18 cellular contexts compared by ENCODE assay signal in the genomic region with DNA sequence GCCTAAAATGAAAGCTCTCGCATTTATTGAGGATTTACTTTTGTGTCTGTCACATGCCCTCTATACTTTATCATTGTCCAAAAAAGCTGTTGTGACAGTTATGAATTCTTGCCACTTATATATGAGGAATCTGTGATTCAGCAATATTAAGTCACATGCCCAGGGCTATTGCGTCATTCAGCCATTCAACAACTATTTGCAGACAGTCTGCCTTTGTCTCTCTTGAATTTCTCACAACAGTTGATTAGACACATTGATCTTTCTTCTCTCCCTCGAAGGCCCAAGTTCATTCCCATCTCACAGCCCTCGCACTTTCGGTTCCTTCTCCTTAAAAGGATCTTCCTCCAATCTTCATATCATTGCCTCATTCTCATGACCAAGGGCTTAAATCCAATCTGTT.
DNase-seq lines count a peak whose midpoint lies in the region; ATAC-seq and TF ChIP-seq lines count a peak whose summit lies in the region.
"Had no signal": no experiment of that assay in that cellular context is flagged by ENCODE, and none has a peak within 500 bp of the region (broad histone marks: within the 10 kb centered on the region; RNA-seq: fewer than 3 reads in every experiment).

No MANE protein-coding gene starts in this region.

- no peak overlapping the region for H3K4me3 Mint-ChIP-seq in T-helper 2 cell treated with Interferon-gamma antibody and Interleukin-4, amounts not matched to agents 5 μg/mL and 100 μg/mL, for 36 hours
- H3K4me3 Mint-ChIP-seq in mesothelial cell of epicardium, result no peak overlapping the region
- H3K4me3 Mint-ChIP-seq: activated B cell treated with CpG ODN at 0.5 μM for 24 hours; activated naive CD8-positive, alpha-beta T cell treated with anti-CD3 and anti-CD28 coated beads, Interleukin-2, amount 50 U/mL, for 24 hours; stimulated activated memory B cell treated with anti-CD40 and anti-IgM and Interleukin-4, amounts not matched to agents 10 μg/mL and 1 μg/mL and 100 μg/mL, for 72 hours had no signal

- H3K36me3 ChIP-seq in right lobe of liver (no peaks in the 10 kb centered on the region), ascending aorta (no peaks in the 10 kb centered on the region)
- H3K36me3 ChIP-seq: SJCRH30 had no signal

- no peaks in the 10 kb centered on the region for H3K4me1 Mint-ChIP-seq in T-helper 2 cell treated with Interferon-gamma antibody and Interleukin-4, amounts not matched to agents 5 μg/mL and 100 μg/mL, for 36 hours (ENCODE audit: low read depth)
- peaks cover 14% of the 10 kb centered on the region for H3K4me1 Mint-ChIP-seq in mesothelial cell of epicardium
- H3K4me1 Mint-ChIP-seq: activated B cell treated with CpG ODN at 0.5 μM for 24 hours; activated naive CD8-positive, alpha-beta T cell treated with anti-CD3 and anti-CD28 coated beads, Interleukin-2, amount 50 U/mL, for 24 hours; stimulated activated memory B cell treated with anti-CD40 and anti-IgM and Interleukin-4, amounts not matched to agents 10 μg/mL and 1 μg/mL and 100 μg/mL, for 72 hours had no signal

- H3K9me3 Mint-ChIP-seq in T-helper 2 cell treated with Interferon-gamma antibody and Interleukin-4, amounts not matched to agents 5 μg/mL and 100 μg/mL, for 36 hours, result no peaks in the 10 kb centered on the region
- H3K9me3 Mint-ChIP-seq in mesothelial cell of epicardium, result no peaks in the 10 kb centered on the region
- H3K9me3 Mint-ChIP-seq: activated naive CD8-positive, alpha-beta T cell treated with anti-CD3 and anti-CD28 coated beads, Interleukin-2, amount 50 U/mL, for 24 hours had no signal

- peak in 3 of 4 donors; percentile 51 to 54 (median 53) for ATAC-seq in right lobe of liver
- ATAC-seq: activated naive CD8-positive, alpha-beta T cell treated with anti-CD3 and anti-CD28 coated beads, Interleukin-2, amount 50 U/mL, for 24 hours; stimulated activated memory B cell treated with anti-CD40 and anti-IgM and Interleukin-4, amounts not matched to agents 10 μg/mL and 1 μg/mL and 100 μg/mL, for 72 hours had no signal

- no peak for TF ChIP-seq POLR2A in right lobe of liver (IDR thresholded peaks at IDR 0.05)

- peak; percentile 62 for DNase-seq in COLO829 (ENCODE audit: low spot score)
- DNase-seq in NCI-H460 (ENCODE audit: extremely low read depth, low read depth), result peak; percentile 56
- peak; percentile 75 for DNase-seq in choroid plexus epithelial cell (ENCODE audit: low read depth)
- DNase-seq in right lobe of liver, result no peak
- DNase-seq in substantia nigra (lab: John Stamatoyannopoulos, UW), result no peak
- DNase-seq in T-helper 2 cell treated with Interferon-gamma antibody and Interleukin-4, amounts not matched to agents 5 μg/mL and 100 μg/mL, for 36 hours (ENCODE audit: low spot score), result no peak
- DNase-seq in ascending aorta (ENCODE audit: low spot score in 2 of 2), result no peak
- no peak for DNase-seq in mesothelial cell of epicardium (ENCODE audit: low spot score in 2 of 2, unreplicated experiment in 2 of 2)
- DNase-seq: activated B cell treated with CpG ODN at 0.5 μM for 24 hours; activated naive CD8-positive, alpha-beta T cell treated with anti-CD3 and anti-CD28 coated beads, Interleukin-2, amount 50 U/mL, for 24 hours; effector CD8-positive, alpha-beta T cell; midbrain; NCI-H1048; NCI-H510A; posterior cingulate gyrus; SJCRH30 had no signal

- H3K27me3 Mint-ChIP-seq in T-helper 2 cell treated with Interferon-gamma antibody and Interleukin-4, amounts not matched to agents 5 μg/mL and 100 μg/mL, for 36 hours (ENCODE audit: low read depth), result no peaks in the 10 kb centered on the region
- no peaks in the 10 kb centered on the region for H3K27me3 Mint-ChIP-seq in mesothelial cell of epicardium (ENCODE audit: low read depth)
- H3K27me3 Mint-ChIP-seq: activated B cell treated with CpG ODN at 0.5 μM for 24 hours; activated naive CD8-positive, alpha-beta T cell treated with anti-CD3 and anti-CD28 coated beads, Interleukin-2, amount 50 U/mL, for 24 hours; stimulated activated memory B cell treated with anti-CD40 and anti-IgM and Interleukin-4, amounts not matched to agents 10 μg/mL and 1 μg/mL and 100 μg/mL, for 72 hours had no signal

- no peaks in the 10 kb centered on the region for H3K27me3 ChIP-seq in right lobe of liver
- H3K27me3 ChIP-seq in ascending aorta, result no peaks in the 10 kb centered on the region
- H3K27me3 ChIP-seq: SJCRH30 had no signal

- TF ChIP-seq CTCF in choroid plexus epithelial cell (conservative IDR thresholded peaks at IDR 0.05; ENCODE audit: low read depth, low read length) (no peak), right lobe of liver (IDR thresholded peaks at IDR 0.05) (no peak), ascending aorta (IDR thresholded peaks at IDR 0.05) (no peak), mesothelial cell of epicardium (IDR thresholded peaks at IDR 0.05; ENCODE audit: unreplicated experiment) (no peak)

- H3K9me3 ChIP-seq in right lobe of liver (no peaks in the 10 kb centered on the region), ascending aorta (no peaks in the 10 kb centered on the region)
- H3K9me3 ChIP-seq: SJCRH30 had no signal

- intact Hi-C loops in right lobe of liver (cut with DNase I) (no loop called here), ascending aorta (cut with DNase I) (no loop called here)

- H3K4me1 ChIP-seq in right lobe of liver (peaks cover 0 to 21% (median 0%) of the 10 kb centered on the region in 4 donors), ascending aorta (no peaks in the 10 kb centered on the region)
- H3K4me1 ChIP-seq: SJCRH30 had no signal

- H3K36me3 Mint-ChIP-seq in T-helper 2 cell treated with Interferon-gamma antibody and Interleukin-4, amounts not matched to agents 5 μg/mL and 100 μg/mL, for 36 hours (ENCODE audit: low read depth), result no peaks in the 10 kb centered on the region
- no peaks in the 10 kb centered on the region for H3K36me3 Mint-ChIP-seq in mesothelial cell of epicardium
- H3K36me3 Mint-ChIP-seq: stimulated activated memory B cell treated with anti-CD40 and anti-IgM and Interleukin-4, amounts not matched to agents 10 μg/mL and 1 μg/mL and 100 μg/mL, for 72 hours had no signal

- no peak overlapping the region for H3K27ac Mint-ChIP-seq in T-helper 2 cell treated with Interferon-gamma antibody and Interleukin-4, amounts not matched to agents 5 μg/mL and 100 μg/mL, for 36 hours
- H3K27ac Mint-ChIP-seq in mesothelial cell of epicardium, result no peak overlapping the region
- H3K27ac Mint-ChIP-seq: activated B cell treated with CpG ODN at 0.5 μM for 24 hours; activated naive CD8-positive, alpha-beta T cell treated with anti-CD3 and anti-CD28 coated beads, Interleukin-2, amount 50 U/mL, for 24 hours; stimulated activated memory B cell treated with anti-CD40 and anti-IgM and Interleukin-4, amounts not matched to agents 10 μg/mL and 1 μg/mL and 100 μg/mL, for 72 hours had no signal

- H3K4me3 ChIP-seq in choroid plexus epithelial cell (ENCODE audit: low read depth, low read length) (no peak overlapping the region), right lobe of liver (no peak overlapping the region), ascending aorta (no peak overlapping the region)
- H3K4me3 ChIP-seq: SJCRH30 had no signal

- H3K27ac ChIP-seq in right lobe of liver (no peak overlapping the region), substantia nigra (ENCODE audit: low read depth, low read length, poor library complexity, severe bottlenecking) (no peak overlapping the region), ascending aorta (no peak overlapping the region)
- H3K27ac ChIP-seq: C4-2B, SJCRH30 had no signal

- WGBS in right lobe of liver (ENCODE audit: insufficient coverage, low coverage, low lambda C conversion rate, missing lambda C conversion rate), result 51% methylated on average over 5 of the region's 5 CpGs

Comparison
In these comparisons a context has a peak if more than half of its experiments do, and no peak if none do; other contexts are left out.
1. DNase-seq: peak in COLO829 (single experiment), NCI-H460 (single experiment) and choroid plexus epithelial cell (single experiment); none in right lobe of liver (0 of 3), substantia nigra (0 of 49), T-helper 2 cell treated with Interferon-gamma antibody and Interleukin-4, amounts not matched to agents 5 μg/mL and 100 μg/mL, for 36 hours (single experiment), ascending aorta (0 of 2) and mesothelial cell of epicardium (0 of 2).